Comparison of ENCODE assay signal across 8 cellular contexts in the genomic region with DNA sequence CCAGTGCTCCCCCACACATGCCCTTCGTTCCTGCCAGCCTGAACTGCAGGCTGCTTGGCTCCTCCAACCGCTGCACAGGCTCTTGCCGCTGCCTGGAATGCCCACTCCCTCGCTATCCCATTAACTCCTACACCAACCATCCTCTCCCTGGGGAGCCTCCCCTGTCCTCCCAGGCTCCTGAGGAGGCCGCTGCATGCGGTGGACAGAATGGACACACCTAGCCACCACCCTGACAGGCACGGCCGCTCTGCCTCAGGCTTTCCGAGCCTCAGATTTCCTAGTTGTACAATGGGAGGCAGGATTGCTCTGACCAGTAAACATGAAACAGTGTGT. TPM values are rescaled to one million over a fixed set of nuclear protein-coding genes. Genes with fewer than 3 reads are reported as not detected.
DNase-seq lines count a peak whose midpoint lies in the region; TF ChIP-seq lines count a peak whose summit lies in the region.

No MANE protein-coding gene starts in this region.

- no peak for TF ChIP-seq CTCF in type B pancreatic cell (conservative IDR thresholded peaks at IDR 0.05)

- H3K4me1 Mint-ChIP-seq in activated naive CD4-positive, alpha-beta T cell treated with anti-CD3 and anti-CD28 coated beads for 36 hours (ENCODE audit: low read depth) = peaks cover 11% of the 10 kb centered on the region
- H3K4me1 Mint-ChIP-seq in type B pancreatic cell (ENCODE audit: unreplicated experiment) = peaks cover 49% of the 10 kb centered on the region

- H3K4me3 ChIP-seq in duodenal mucosa (ENCODE audit: low read depth in 1 of 2, low read length in 2 of 2) (peak overlapping the region; percentile 65 to 72), mucosa of rectum (ENCODE audit: low read length in 2 of 2) (peak overlapping the region; percentile 70 to 71)

- peaks cover 40 to 48% of the 10 kb centered on the region in 2 donors for H3K4me1 ChIP-seq in duodenal mucosa (ENCODE audit: control insufficient read depth in 1 of 2, insufficient read depth in 2 of 2, low read length in 2 of 2)
- H3K4me1 ChIP-seq in mucosa of rectum (ENCODE audit: control insufficient read depth in 2 of 2, insufficient read depth in 2 of 2, low read length in 2 of 2) = peaks cover 40 to 44% of the 10 kb centered on the region in 2 donors

- peak overlapping the region; percentile 75 to 76 for H3K9ac ChIP-seq in duodenal mucosa (ENCODE audit: low read depth in 1 of 2, low read length in 2 of 2)
- peak overlapping the region; percentile 77 to 86 for H3K9ac ChIP-seq in mucosa of rectum (ENCODE audit: low read depth in 1 of 2, low read length in 2 of 2)

- H3K36me3 ChIP-seq in duodenal mucosa (ENCODE audit: control insufficient read depth in 1 of 2, insufficient read depth in 2 of 2, low read length in 2 of 2) = peaks cover 7% of the 10 kb centered on the region in 2 donors
- peaks cover 0 to 13% of the 10 kb centered on the region in 2 donors for H3K36me3 ChIP-seq in mucosa of rectum (ENCODE audit: control insufficient read depth in 2 of 2, insufficient read depth in 2 of 2, low read length in 2 of 2)

- no peak for DNase-seq in activated naive CD4-positive, alpha-beta T cell treated with anti-CD3 and anti-CD28 coated beads for 36 hours
- no peak for DNase-seq in activated naive CD4-positive, alpha-beta T cell treated with anti-CD3 and anti-CD28 coated beads, Interleukin-2, amount 50 U/mL, for 16 hours
- DNase-seq in type B pancreatic cell (ENCODE audit: extremely low spot score, unreplicated experiment) (no peak), UCSD-AML1 (lab: John Stamatoyannopoulos, UW; ENCODE audit: unreplicated experiment) (no peak), NCI-H1694 treated with DMSO at 0.1 percent for 48 hours (lab: John Stamatoyannopoulos, UW) (no peak)
- DNase-seq in stimulated activated CD4-positive, alpha-beta T cell treated with anti-CD3 and anti-CD28 coated beads, Interleukin-15, amount 100 ng/mL, for 24 hours = no peak

- H3K36me3 Mint-ChIP-seq in activated naive CD4-positive, alpha-beta T cell treated with anti-CD3 and anti-CD28 coated beads for 36 hours (ENCODE audit: low read depth) = peaks cover 13% of the 10 kb centered on the region
- H3K36me3 Mint-ChIP-seq in type B pancreatic cell = peaks cover 19% of the 10 kb centered on the region

- H3K9me3 Mint-ChIP-seq in activated naive CD4-positive, alpha-beta T cell treated with anti-CD3 and anti-CD28 coated beads for 36 hours = no peaks in the 10 kb centered on the region
- H3K9me3 Mint-ChIP-seq in type B pancreatic cell = no peaks in the 10 kb centered on the region

- H3K27ac Mint-ChIP-seq in activated naive CD4-positive, alpha-beta T cell treated with anti-CD3 and anti-CD28 coated beads for 36 hours = no peak overlapping the region
- peak overlapping the region; percentile 89 for H3K27ac Mint-ChIP-seq in type B pancreatic cell

- H3K27ac ChIP-seq in duodenal mucosa (ENCODE audit: low read depth, low read length) (peak overlapping the region; percentile 4), mucosa of rectum (ENCODE audit: low read depth in 2 of 2, low read length in 2 of 2) (peak overlapping the region; percentile 87 to 88)

- intact Hi-C loops in activated naive CD4-positive, alpha-beta T cell treated with anti-CD3 and anti-CD28 coated beads for 36 hours (cut with micrococcal nuclease) = no loop called here

- H3K27me3 ChIP-seq in duodenal mucosa (ENCODE audit: control insufficient read depth in 1 of 2, insufficient read depth in 2 of 2, low read length in 2 of 2) (no peaks in the 10 kb centered on the region), mucosa of rectum (ENCODE audit: control insufficient read depth in 2 of 2, insufficient read depth in 2 of 2, low read length in 2 of 2) (no peaks in the 10 kb centered on the region)

- CTCF ChIA-PET in activated naive CD4-positive, alpha-beta T cell treated with anti-CD3 and anti-CD28 coated beads for 36 hours (lab: Charles Lee) = interaction anchor here (3.8 kb wide), 1 partner anchor 9 kb away, joined by 22 read pairs; no protein-coding TSS in a partner anchor

- H3K9me3 ChIP-seq in duodenal mucosa (ENCODE audit: control insufficient read depth in 1 of 2, low read length in 2 of 2) (no peaks in the 10 kb centered on the region), mucosa of rectum (ENCODE audit: control insufficient read depth in 2 of 2, low read length in 2 of 2) (no peaks in the 10 kb centered on the region)

- peaks cover 7% of the 10 kb centered on the region for H3K27me3 Mint-ChIP-seq in activated naive CD4-positive, alpha-beta T cell treated with anti-CD3 and anti-CD28 coated beads for 36 hours (ENCODE audit: low read depth)
- H3K27me3 Mint-ChIP-seq in type B pancreatic cell = no peaks in the 10 kb centered on the region

- peak overlapping the region; percentile 44 for H3K4me3 Mint-ChIP-seq in activated naive CD4-positive, alpha-beta T cell treated with anti-CD3 and anti-CD28 coated beads for 36 hours
- H3K4me3 Mint-ChIP-seq in type B pancreatic cell = peak overlapping the region; percentile 90

RNA-seq across cellular contexts. Expression of a gene that starts 2.3 kb away (rescaled TPM):
- 1 to 10 TPM; 1.5 to 2.0 TPM for total RNA-seq in activated naive CD4-positive, alpha-beta T cell treated with anti-CD3 and anti-CD28 coated beads for 36 hours
- total RNA-seq in type B pancreatic cell (ENCODE audit: low replicate concordance) = 212 and 367 TPM in 2 replicates

RNA-seq across cellular contexts. Expression of a gene that starts 12.3 kb away (rescaled TPM):
- 10 to 100 TPM; 16.4 to 17.4 TPM for total RNA-seq in activated naive CD4-positive, alpha-beta T cell treated with anti-CD3 and anti-CD28 coated beads for 36 hours
- total RNA-seq in type B pancreatic cell (ENCODE audit: low replicate concordance) = 15.0 and 25.7 TPM in 2 replicates

RNA-seq across cellular contexts. Expression of a gene that starts 12.5 kb away (rescaled TPM):
- total RNA-seq in activated naive CD4-positive, alpha-beta T cell treated with anti-CD3 and anti-CD28 coated beads for 36 hours = 100 to 1,000 TPM; 319 to 353 TPM
- total RNA-seq in type B pancreatic cell (ENCODE audit: low replicate concordance) = 268 and 281 TPM in 2 replicates

RNA-seq across cellular contexts. Expression of a gene that starts 18.9 kb away (rescaled TPM):
- 10 to 100 TPM in 1 of 2 experiments, 1 to 10 TPM in 1; 8.9 to 10.0 TPM for total RNA-seq in activated naive CD4-positive, alpha-beta T cell treated with anti-CD3 and anti-CD28 coated beads for 36 hours
- total RNA-seq in type B pancreatic cell (ENCODE audit: low replicate concordance) = 9.3 and 16.0 TPM in 2 replicates

RNA-seq across cellular contexts. Expression of a gene that starts 55.6 kb away (rescaled TPM):
- not detected for total RNA-seq in activated naive CD4-positive, alpha-beta T cell treated with anti-CD3 and anti-CD28 coated beads for 36 hours
- total RNA-seq in type B pancreatic cell (ENCODE audit: low replicate concordance) = not detected in 2 replicates

Comparison
In these comparisons a context has a peak if more than half of its experiments do, and no peak if none do; other contexts are left out.
1. RNA of a gene that starts 2.3 kb away (total RNA-seq): 212 to 367 TPM in type B pancreatic cell; 1.5 to 2.0 TPM in activated naive CD4-positive, alpha-beta T cell treated with anti-CD3 and anti-CD28 coated beads for 36 hours; every median in the first group is over 10 times any median in the second.